Comparison of ENCODE assay signal across 10 cellular contexts in the genomic region with DNA sequence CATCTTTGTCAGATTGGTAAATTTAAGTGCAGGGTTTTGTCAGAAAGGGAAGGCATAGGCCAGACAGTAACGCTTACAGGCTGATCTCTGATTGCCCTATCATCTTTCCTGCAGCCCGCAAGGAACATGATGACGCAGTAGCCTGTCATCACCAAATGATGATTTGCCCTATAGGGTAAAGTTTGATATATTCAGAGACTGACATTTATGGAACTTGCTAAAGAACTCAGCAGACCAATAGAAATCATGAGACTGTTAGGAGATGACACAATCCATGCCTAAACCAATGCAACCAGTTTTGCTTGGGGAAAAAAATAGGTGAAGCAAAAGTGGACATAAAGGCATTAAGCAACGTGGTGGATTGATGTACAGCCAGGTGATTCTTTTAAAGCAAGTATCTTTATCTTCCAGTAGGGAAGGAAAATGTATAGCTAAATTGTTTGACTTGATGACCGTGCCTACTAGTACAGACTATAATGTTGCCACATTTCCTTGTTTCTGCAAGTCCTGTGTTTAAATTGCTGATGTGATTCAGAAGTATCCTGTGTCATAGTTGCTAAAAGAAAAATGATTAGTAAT. TPM values are rescaled to one million over a fixed set of nuclear protein-coding genes. Genes with fewer than 3 reads are reported as not detected.
A peak's percentile ranks its signal among the peaks of the same experiment; 100 is the strongest.
DNase-seq lines count a peak whose midpoint lies in the region; ATAC-seq and TF ChIP-seq lines count a peak whose summit lies in the region.
"Had no signal": no experiment of that assay in that cellular context is flagged by ENCODE, and none has a peak within 500 bp of the region (broad histone marks: within the 10 kb centered on the region; RNA-seq: fewer than 3 reads in every experiment).

No MANE protein-coding gene starts in this region.

- H3K27me3 ChIP-seq in spleen (replicated peaks in 1 of 7): no peaks in the 10 kb centered on the region

- no peak overlapping the region for H3K27ac Mint-ChIP-seq in activated B cell treated with CpG ODN at 0.5 μM for 24 hours

- peak; percentile 14 for DNase-seq in stimulated activated CD4-positive, alpha-beta T cell treated with anti-CD3 and anti-CD28 coated beads, Interleukin-4, amount 100 ng/mL, for 24 hours
- no peak for DNase-seq in stimulated activated CD4-positive, alpha-beta T cell treated with anti-CD3 and anti-CD28 coated beads, Interleukin-12 subunit alpha, Interleukin-12 subunit beta, amount 100 ng/mL, for 4 hours
- DNase-seq in activated B cell treated with CpG ODN at 0.5 μM for 24 hours (no peak), foreskin fibroblast (peak; percentile 38 to 50), spleen (no peak), mucosa of descending colon (no peak), left ventricle myocardium superior (no peak)
- DNase-seq: activated CD8-positive, alpha-beta memory T cell treated with anti-CD3 and anti-CD28 coated beads, Interleukin-2, amount 50 U/mL, for 4 hours; NCI-H1436 had no signal

- TF ChIP-seq CTCF in activated B cell treated with CpG ODN at 0.5 μM for 24 hours (IDR thresholded peaks at IDR 0.05) (no peak), foreskin fibroblast (IDR thresholded peaks at IDR 0.05; ENCODE audit: low read depth, low read length) (no peak), spleen (IDR thresholded peaks at IDR 0.05 in 8 of 11, conservative IDR thresholded peaks at IDR 0.05 in 3 of 11) (no peak), mucosa of descending colon (IDR thresholded peaks at IDR 0.05) (no peak)

- H3K4me1 Mint-ChIP-seq in activated B cell treated with CpG ODN at 0.5 μM for 24 hours: peaks cover 65% of the 10 kb centered on the region

- 49 to 81% (median 65%) methylated on average over 5 of the region's 5 CpGs for WGBS in spleen, 5 donors

- peak overlapping the region in 3 of 8 donors; percentile 65 to 85 (median 83) for H3K27ac ChIP-seq in spleen

- no peaks in the 10 kb centered on the region for H3K9me3 Mint-ChIP-seq in activated B cell treated with CpG ODN at 0.5 μM for 24 hours

- intact Hi-C loops in activated B cell treated with CpG ODN at 0.5 μM for 24 hours (cut with micrococcal nuclease): loop anchor here (5.0 to 10.0 kb wide), 3 partner anchors 975 to 1667 kb away; partner anchors contain the start of genes ASF1A, CEP85L and MAN1A1
- intact Hi-C loops in spleen (cut with DNase I; ENCODE audit: low total_unique reads): no loop called here
- intact Hi-C loops in mucosa of descending colon (cut with DNase I, micrococcal nuclease): no loop called here
- intact Hi-C loops in left ventricle myocardium superior (cut with micrococcal nuclease): no loop called here

- POLR2A ChIA-PET in activated B cell treated with CpG ODN at 0.5 μM for 24 hours (lab: Charles Lee): no interaction called here

- H3K4me1 ChIP-seq in spleen: peaks cover 46 to 77% (median 68%) of the 10 kb centered on the region in 6 donors
- H3K4me1 ChIP-seq in mucosa of descending colon (ENCODE audit: low read depth): peaks cover 26% of the 10 kb centered on the region

- no peaks in the 10 kb centered on the region for H3K27me3 Mint-ChIP-seq in activated B cell treated with CpG ODN at 0.5 μM for 24 hours

- no peak overlapping the region for H3K4me3 ChIP-seq in foreskin fibroblast (ENCODE audit: low read depth in 1 of 2, low read length in 2 of 2)
- peak overlapping the region in 1 of 8 donors; percentile 87 for H3K4me3 ChIP-seq in spleen
- H3K4me3 ChIP-seq in mucosa of descending colon: no peak overlapping the region

- CTCF ChIA-PET in activated B cell treated with CpG ODN at 0.5 μM for 24 hours (lab: Charles Lee): no interaction called here

- H3K36me3 Mint-ChIP-seq in activated B cell treated with CpG ODN at 0.5 μM for 24 hours (ENCODE audit: low read depth): peaks cover 19% of the 10 kb centered on the region

- no peak for TF ChIP-seq POLR2A in spleen (IDR thresholded peaks at IDR 0.05)

- ATAC-seq in activated B cell treated with CpG ODN at 0.5 μM for 24 hours (ENCODE audit: low read depth) (no peak), mucosa of descending colon (no peak), SK-N-SH treated with all-trans-retinoic acid at 6 μM for 48 hours (no peak), left ventricle myocardium superior (no peak)

- no peaks in the 10 kb centered on the region for H3K36me3 ChIP-seq in spleen
- no peaks in the 10 kb centered on the region for H3K36me3 ChIP-seq in mucosa of descending colon (ENCODE audit: low read depth)

- no peaks in the 10 kb centered on the region for H3K9me3 ChIP-seq in spleen
- H3K9me3 ChIP-seq in mucosa of descending colon: no peaks in the 10 kb centered on the region

- peak overlapping the region; percentile 95 for H3K4me3 Mint-ChIP-seq in activated B cell treated with CpG ODN at 0.5 μM for 24 hours

TF ChIP-seq in SK-N-SH treated with all-trans-retinoic acid at 6 μM for 48 hours, 23 proteins besides CTCF, POLR2A, EP300 and RAD21 (continues in another document):
- TF ChIP-seq ZNF565 (CRISPR knock-in tag; conservative IDR thresholded peaks at IDR 0.05; ENCODE audit: low read depth): no peak
- TF ChIP-seq, protein P1, sequence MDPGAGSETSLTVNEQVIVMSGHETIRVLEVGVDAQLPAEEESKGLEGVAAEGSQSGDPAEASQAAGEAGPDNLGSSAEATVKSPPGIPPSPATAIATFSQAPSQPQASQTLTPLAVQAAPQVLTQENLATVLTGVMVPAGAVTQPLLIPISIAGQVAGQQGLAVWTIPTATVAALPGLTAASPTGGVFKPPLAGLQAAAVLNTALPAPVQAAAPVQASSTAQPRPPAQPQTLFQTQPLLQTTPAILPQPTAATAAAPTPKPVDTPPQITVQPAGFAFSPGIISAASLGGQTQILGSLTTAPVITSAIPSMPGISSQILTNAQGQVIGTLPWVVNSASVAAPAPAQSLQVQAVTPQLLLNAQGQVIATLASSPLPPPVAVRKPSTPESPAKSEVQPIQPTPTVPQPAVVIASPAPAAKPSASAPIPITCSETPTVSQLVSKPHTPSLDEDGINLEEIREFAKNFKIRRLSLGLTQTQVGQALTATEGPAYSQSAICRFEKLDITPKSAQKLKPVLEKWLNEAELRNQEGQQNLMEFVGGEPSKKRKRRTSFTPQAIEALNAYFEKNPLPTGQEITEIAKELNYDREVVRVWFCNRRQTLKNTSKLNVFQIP (CRISPR knock-in tag; IDR thresholded peaks at IDR 0.05; ENCODE audit: borderline replicate concordance, low read depth): no peak
- TF ChIP-seq ZFP3 (CRISPR knock-in tag; IDR thresholded peaks at IDR 0.05): no peak
- TF ChIP-seq BACH2 (CRISPR knock-in tag; IDR thresholded peaks at IDR 0.05; ENCODE audit: borderline replicate concordance): no peak
- TF ChIP-seq ZNF8 (CRISPR knock-in tag; IDR thresholded peaks at IDR 0.05): no peak
- TF ChIP-seq ZNF70 (CRISPR knock-in tag; IDR thresholded peaks at IDR 0.05): no peak
- no peak for TF ChIP-seq TOX (CRISPR knock-in tag; IDR thresholded peaks at IDR 0.05; ENCODE audit: borderline replicate concordance)
- TF ChIP-seq ESRRG (CRISPR knock-in tag; IDR thresholded peaks at IDR 0.05): no peak
- TF ChIP-seq PATZ1 (CRISPR knock-in tag; IDR thresholded peaks at IDR 0.05; ENCODE audit: borderline replicate concordance): no peak
- no peak for TF ChIP-seq CREB5 (CRISPR knock-in tag; IDR thresholded peaks at IDR 0.05; ENCODE audit: low read depth)
- TF ChIP-seq OSR1 (CRISPR knock-in tag; IDR thresholded peaks at IDR 0.05): no peak

RNA-seq across cellular contexts. Expression of gene NUS1, which starts 2.4 kb away (rescaled TPM):
- 29.1 and 30.6 TPM in 2 replicates for total RNA-seq in activated B cell treated with CpG ODN at 0.5 μM for 24 hours
- total RNA-seq in spleen: 10 to 100 TPM; 26.1 to 38.8 (median 30.9) TPM
- polyA plus RNA-seq in spleen: 10 to 100 TPM; 11.5 to 16.9 (median 16.1) TPM
- 10 to 100 TPM; 24.2 to 34.8 (median 34.3) TPM for total RNA-seq in mucosa of descending colon
- 14.4 TPM for total RNA-seq in left ventricle myocardium superior

Comparison
In these comparisons a context has a peak if more than half of its experiments do, and no peak if none do; other contexts are left out.
1. DNase-seq: peak in stimulated activated CD4-positive, alpha-beta T cell treated with anti-CD3 and anti-CD28 coated beads, Interleukin-4, amount 100 ng/mL, for 24 hours (single experiment) and foreskin fibroblast (2 of 2); none in stimulated activated CD4-positive, alpha-beta T cell treated with anti-CD3 and anti-CD28 coated beads, Interleukin-12 subunit alpha, Interleukin-12 subunit beta, amount 100 ng/mL, for 4 hours (single experiment), activated B cell treated with CpG ODN at 0.5 μM for 24 hours (single experiment), spleen (single experiment), mucosa of descending colon (0 of 3) and left ventricle myocardium superior (single experiment).